ENCODE assay signal across 10 cellular contexts in the genomic region with DNA sequence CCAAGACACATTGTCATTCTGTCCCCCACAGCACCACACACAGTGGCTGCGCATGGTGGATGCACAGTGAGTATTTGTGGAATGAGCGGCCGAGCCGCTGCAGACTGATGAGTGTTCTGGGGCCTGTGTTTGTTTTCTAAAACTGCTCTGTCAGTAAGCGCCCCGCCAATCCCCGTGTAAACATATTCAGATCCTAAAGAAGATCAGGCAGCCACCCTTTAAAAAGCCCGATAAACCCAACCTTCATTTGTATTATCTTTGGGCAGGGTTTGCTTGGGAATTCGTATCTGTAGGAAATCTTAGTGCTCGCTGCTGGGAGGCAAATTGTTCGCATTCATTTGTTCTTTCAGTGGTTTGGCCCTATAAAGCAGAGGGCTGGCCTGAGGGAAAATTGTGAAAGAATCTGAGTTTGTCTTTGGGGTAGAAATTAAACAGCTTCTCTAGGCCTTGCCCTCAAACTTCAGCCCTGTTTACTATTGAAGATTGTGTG.
DNase-seq lines count a peak whose midpoint lies in the region; ATAC-seq and TF ChIP-seq lines count a peak whose summit lies in the region.
"Had no signal": no experiment of that assay in that cellular context is flagged by ENCODE, and none has a peak within 500 bp of the region (broad histone marks: within the 10 kb centered on the region; RNA-seq: fewer than 3 reads in every experiment).

No MANE protein-coding gene starts in this region.

- H3K4me1 Mint-ChIP-seq in activated naive CD8-positive, alpha-beta T cell treated with anti-CD3 and anti-CD28 coated beads, Interleukin-2, amount 50 U/mL, for 24 hours = no peaks in the 10 kb centered on the region

- no peak overlapping the region for H4K12ac ChIP-seq in trophoblast cell (ENCODE audit: low read depth, low read length)

- no peak overlapping the region for H3K4ac ChIP-seq in trophoblast cell (ENCODE audit: low read depth, low read length)

- peak overlapping the region; percentile 39 for H2BK5ac ChIP-seq in trophoblast cell (ENCODE audit: low read depth, low read length, poor library complexity)

- no peak overlapping the region for H3K27ac Mint-ChIP-seq in activated naive CD8-positive, alpha-beta T cell treated with anti-CD3 and anti-CD28 coated beads, Interleukin-2, amount 50 U/mL, for 24 hours

- H4K8ac ChIP-seq in trophoblast cell (ENCODE audit: low read depth, low read length) = peak overlapping the region; percentile 15

- peak overlapping the region; percentile 35 for H2BK120ac ChIP-seq in trophoblast cell (ENCODE audit: insufficient read depth, low read length, poor library complexity)

- peak overlapping the region; percentile 43 for H3K18ac ChIP-seq in trophoblast cell (ENCODE audit: low read length)

- no peaks in the 10 kb centered on the region for H3K36me3 Mint-ChIP-seq in activated naive CD8-positive, alpha-beta T cell treated with anti-CD3 and anti-CD28 coated beads, Interleukin-2, amount 50 U/mL, for 24 hours (ENCODE audit: low read depth)

- H3K79me2 ChIP-seq in trophoblast cell (ENCODE audit: control insufficient read depth, insufficient read depth, low read length, poor library complexity) = peaks cover 12% of the 10 kb centered on the region

- H3K9me3 Mint-ChIP-seq in activated naive CD8-positive, alpha-beta T cell treated with anti-CD3 and anti-CD28 coated beads, Interleukin-2, amount 50 U/mL, for 24 hours = no peaks in the 10 kb centered on the region

- H3K9ac ChIP-seq in SK-N-MC (ENCODE audit: insufficient read length) (peak overlapping the region; percentile 60), trophoblast cell (ENCODE audit: low read length) (no peak overlapping the region)

- H3K23ac ChIP-seq in trophoblast cell (ENCODE audit: low read length) = no peak overlapping the region

- no peak overlapping the region for H3K4me3 ChIP-seq in AG10803 (ENCODE audit: low read length)
- H3K4me3 ChIP-seq in SK-N-MC = peak overlapping the region; percentile 55
- no peak overlapping the region for H3K4me3 ChIP-seq in fibroblast of villous mesenchyme (ENCODE audit: low read depth, low read length)
- no peak overlapping the region for H3K4me3 ChIP-seq in trophoblast cell (ENCODE audit: low read depth, low read length)

- no peak overlapping the region for H2AFZ ChIP-seq in trophoblast cell (ENCODE audit: insufficient read depth, low read length, poor library complexity)

- H3K27me3 ChIP-seq in trophoblast cell (ENCODE audit: insufficient read depth, low read length) = no peaks in the 10 kb centered on the region

- H2AK5ac ChIP-seq in trophoblast cell (ENCODE audit: low read length) = no peak overlapping the region

- peak; percentile 72 for DNase-seq in AG10803 (ENCODE audit: low read depth)
- peak; percentile 90 for DNase-seq in SK-N-MC (ENCODE audit: low read depth, low spot score)
- peak; percentile 94 for DNase-seq in fibroblast of villous mesenchyme (ENCODE audit: low read depth)
- DNase-seq in trophoblast cell = peak; percentile 82 to 96
- no peak for DNase-seq in GF-D8 (lab: John Stamatoyannopoulos, UW)
- DNase-seq in activated naive CD8-positive, alpha-beta T cell treated with anti-CD3 and anti-CD28 coated beads, Interleukin-2, amount 50 U/mL, for 24 hours = no peak
- DNase-seq in NCI-H187 (lab: John Stamatoyannopoulos, UW) = no peak
- DNase-seq in stimulated activated CD4-positive, alpha-beta T cell treated with anti-CD3 and anti-CD28 coated beads, Interleukin-2, amount 100 ng/mL, for 24 hours = no peak
- DNase-seq: activated effector memory CD4-positive, alpha-beta T cell treated with anti-CD3 and anti-CD28 coated beads, Interleukin-2, amount 50 U/mL, for 16 hours; HCEC 1CT had no signal

- H3K4me3 Mint-ChIP-seq in activated naive CD8-positive, alpha-beta T cell treated with anti-CD3 and anti-CD28 coated beads, Interleukin-2, amount 50 U/mL, for 24 hours = no peak overlapping the region

- peak overlapping the region; percentile 19 for H2BK12ac ChIP-seq in trophoblast cell (ENCODE audit: low read length)

- peak overlapping the region; percentile 31 for H3K4me2 ChIP-seq in trophoblast cell (ENCODE audit: low read length)

- no peaks in the 10 kb centered on the region for H3K9me3 ChIP-seq in SK-N-MC (ENCODE audit: low read depth, low read length)
- H3K9me3 ChIP-seq in trophoblast cell (ENCODE audit: insufficient read depth, low read depth, low read length) = no peaks in the 10 kb centered on the region

- peaks cover 48 to 52% of the 10 kb centered on the region in 2 experiments for H3K4me1 ChIP-seq in trophoblast cell (ENCODE audit: control insufficient read depth in 1 of 2, insufficient read depth in 2 of 2, low read length in 2 of 2)

- H4K91ac ChIP-seq in trophoblast cell (ENCODE audit: low read depth, low read length) = peak overlapping the region; percentile 17

- WGBS in trophoblast cell (ENCODE audit: extremely low coverage, insufficient coverage, insufficient read length) = no CpG with 5 or more reads among the region's 11 CpGs

- no peaks in the 10 kb centered on the region for H3K36me3 ChIP-seq in SK-N-MC (ENCODE audit: insufficient read depth, low read length)
- H3K36me3 ChIP-seq in trophoblast cell (ENCODE audit: control insufficient read depth in 1 of 2, insufficient read depth in 2 of 2, low read length in 2 of 2) = peaks cover 0 to 2% of the 10 kb centered on the region in 2 experiments

- peak overlapping the region; percentile 95 for H3K27ac ChIP-seq in SK-N-MC
- H3K27ac ChIP-seq in trophoblast cell (ENCODE audit: low read depth, low read length) = peak overlapping the region; percentile 92

- peak overlapping the region; percentile 8 for H3K14ac ChIP-seq in trophoblast cell (ENCODE audit: low read length)

- no peak for ATAC-seq in activated naive CD8-positive, alpha-beta T cell treated with anti-CD3 and anti-CD28 coated beads, Interleukin-2, amount 50 U/mL, for 24 hours

- H3K27me3 Mint-ChIP-seq in activated naive CD8-positive, alpha-beta T cell treated with anti-CD3 and anti-CD28 coated beads, Interleukin-2, amount 50 U/mL, for 24 hours = peaks cover 5% of the 10 kb centered on the region

- TF ChIP-seq CTCF in AG10803 (conservative IDR thresholded peaks at IDR 0.05; ENCODE audit: low read length) = no peak
- TF ChIP-seq CTCF in fibroblast of villous mesenchyme (IDR thresholded peaks at IDR 0.05; ENCODE audit: insufficient read depth, low read depth, low read length) = no peak

- H3K79me1 ChIP-seq in trophoblast cell (ENCODE audit: low read length) = peaks cover 37% of the 10 kb centered on the region

Comparison
In these comparisons a context has a peak if more than half of its experiments do, and no peak if none do; other contexts are left out.
1. DNase-seq: peak in AG10803 (single experiment), SK-N-MC (single experiment), fibroblast of villous mesenchyme (single experiment) and trophoblast cell (2 of 2); none in GF-D8 (single experiment), activated naive CD8-positive, alpha-beta T cell treated with anti-CD3 and anti-CD28 coated beads, Interleukin-2, amount 50 U/mL, for 24 hours (single experiment), NCI-H187 (0 of 2) and stimulated activated CD4-positive, alpha-beta T cell treated with anti-CD3 and anti-CD28 coated beads, Interleukin-2, amount 100 ng/mL, for 24 hours (0 of 2).